ENCODE assay signal across 1 cellular context in genomic region chr1:245091818-245092637, GRCh38.
TF ChIP-seq lines count a peak whose summit lies in the region.

No MANE protein-coding gene starts in this region.

TF ChIP-seq in HepG2, 621 proteins besides CTCF, POLR2A, EP300 and RAD21 (continued from another document and continues in another):
- TF ChIP-seq AKNA (CRISPR knock-in tag; IDR thresholded peaks at IDR 0.05; ENCODE audit: borderline replicate concordance) (no peak), NFE2 (CRISPR knock-in tag; IDR thresholded peaks at IDR 0.05) (no peak), HDAC1 (CRISPR knock-in tag; IDR thresholded peaks at IDR 0.05) (no peak), SATB2 (CRISPR knock-in tag; IDR thresholded peaks at IDR 0.05) (no peak), NFIC (IDR thresholded peaks at IDR 0.05; ENCODE audit: low read length) (no peak), FOXK1 (CRISPR knock-in tag; IDR thresholded peaks at IDR 0.05; ENCODE audit: borderline replicate concordance, low read depth) (peak; percentile 45; the same call in 1 of the 2 replicates), GPBP1L1 (CRISPR knock-in tag; IDR thresholded peaks at IDR 0.05) (no peak), KDM6A (CRISPR knock-in tag; IDR thresholded peaks at IDR 0.05; ENCODE audit: low read depth) (peak; percentile 54; the same call in 1 of the 2 replicates), ZNF550 (CRISPR knock-in tag; IDR thresholded peaks at IDR 0.05; ENCODE audit: borderline replicate concordance) (no peak), ZNF281 (CRISPR knock-in tag; IDR thresholded peaks at IDR 0.05; ENCODE audit: borderline replicate concordance) (no peak), RORA (CRISPR knock-in tag; IDR thresholded peaks at IDR 0.05) (no peak), ZNF234 (CRISPR knock-in tag; conservative IDR thresholded peaks at IDR 0.05) (no peak), FUBP1 (CRISPR knock-in tag; IDR thresholded peaks at IDR 0.05; ENCODE audit: borderline replicate concordance) (no peak), MXD1 (CRISPR knock-in tag; IDR thresholded peaks at IDR 0.05) (no peak), ZBTB26 (CRISPR knock-in tag; IDR thresholded peaks at IDR 0.05; ENCODE audit: borderline replicate concordance) (peak; percentile 58; the same call in 1 of the 2 replicates), ZNF251 (CRISPR knock-in tag; IDR thresholded peaks at IDR 0.05) (no peak), POLR2AphosphoS2 (IDR thresholded peaks at IDR 0.05; ENCODE audit: low read depth, low read length) (no peak), NFIB (CRISPR knock-in tag; IDR thresholded peaks at IDR 0.05; ENCODE audit: borderline replicate concordance) (no peak), BCL6 (CRISPR knock-in tag; IDR thresholded peaks at IDR 0.05) (peak; percentile 35; the same call in 1 of the 2 replicates), ZMAT3 (CRISPR knock-in tag; conservative IDR thresholded peaks at IDR 0.05) (peak; percentile 62; the same call in 1 of the 2 replicates), SAP130 (CRISPR knock-in tag; IDR thresholded peaks at IDR 0.05; ENCODE audit: low read depth) (peak; percentile 82), THAP11 (CRISPR knock-in tag; IDR thresholded peaks at IDR 0.05) (peak; percentile 62), ZBTB20 (CRISPR knock-in tag; IDR thresholded peaks at IDR 0.05; ENCODE audit: borderline replicate concordance, low read depth) (peak; percentile 27; the same call in 1 of the 2 replicates), NR2F1 (CRISPR knock-in tag; IDR thresholded peaks at IDR 0.05) (peak in 1 of 2 experiments; percentile 53; a peak in 1 of 4 replicates), EHMT2 (IDR thresholded peaks at IDR 0.05; ENCODE audit: borderline replicate concordance, low read depth, low read length) (no peak), ZNF124 (CRISPR knock-in tag; IDR thresholded peaks at IDR 0.05) (no peak), ZNF773 (CRISPR knock-in tag; IDR thresholded peaks at IDR 0.05; ENCODE audit: borderline replicate concordance) (no peak), ZNF138 (CRISPR knock-in tag; IDR thresholded peaks at IDR 0.05; ENCODE audit: low read depth) (no peak), SKI (IDR thresholded peaks at IDR 0.05; ENCODE audit: partially characterized antibody) (no peak), ZNF350 (CRISPR knock-in tag; IDR thresholded peaks at IDR 0.05; ENCODE audit: borderline replicate concordance, low read depth) (0 out of 2 replicates have a peak, but pooled peaks have one; percentile 34), LBX2 (CRISPR knock-in tag; IDR thresholded peaks at IDR 0.05; ENCODE audit: borderline replicate concordance) (no peak), ZNF367 (CRISPR knock-in tag; IDR thresholded peaks at IDR 0.05; ENCODE audit: borderline replicate concordance) (no peak), DRAP1 (CRISPR knock-in tag; IDR thresholded peaks at IDR 0.05) (0 out of 2 replicates have a peak, but pooled peaks have one; percentile 34), ZNF777 (CRISPR knock-in tag; IDR thresholded peaks at IDR 0.05) (no peak), HNRNPH1 (optimal IDR thresholded peaks at IDR 0.05; ENCODE audit: low read depth, low read length) (no peak), ZC3H13 (CRISPR knock-in tag; IDR thresholded peaks at IDR 0.05) (no peak), CEBPG (CRISPR knock-in tag; IDR thresholded peaks at IDR 0.05) (peak; percentile 60), FOXC1 (CRISPR knock-in tag; IDR thresholded peaks at IDR 0.05; ENCODE audit: borderline replicate concordance) (no peak), ZNF496 (CRISPR knock-in tag; IDR thresholded peaks at IDR 0.05; ENCODE audit: insufficient replicate concordance) (no peak), ZNF563 (CRISPR knock-in tag; IDR thresholded peaks at IDR 0.05) (peak; percentile 33; the same call in 1 of the 2 replicates), THRA (CRISPR knock-in tag; IDR thresholded peaks at IDR 0.05; ENCODE audit: borderline replicate concordance) (peak; percentile 45; the same call in 1 of the 2 replicates), USF2 (IDR thresholded peaks at IDR 0.05; ENCODE audit: low read depth, low read length) (no peak), USF2 (CRISPR knock-in tag; IDR thresholded peaks at IDR 0.05; ENCODE audit: borderline replicate concordance) (0 out of 2 replicates have a peak, but pooled peaks have one; percentile 29), ZNF337 (CRISPR knock-in tag; IDR thresholded peaks at IDR 0.05; ENCODE audit: borderline replicate concordance, low read depth) (no peak), HMGA1 (CRISPR knock-in tag; conservative IDR thresholded peaks at IDR 0.05) (no peak), ZBTB3 (CRISPR knock-in tag; IDR thresholded peaks at IDR 0.05; ENCODE audit: borderline replicate concordance, low read depth) (0 out of 2 replicates have a peak, but pooled peaks have one; percentile 53)
